ENCODE assay signal across 8 cellular contexts in the genomic region with DNA sequence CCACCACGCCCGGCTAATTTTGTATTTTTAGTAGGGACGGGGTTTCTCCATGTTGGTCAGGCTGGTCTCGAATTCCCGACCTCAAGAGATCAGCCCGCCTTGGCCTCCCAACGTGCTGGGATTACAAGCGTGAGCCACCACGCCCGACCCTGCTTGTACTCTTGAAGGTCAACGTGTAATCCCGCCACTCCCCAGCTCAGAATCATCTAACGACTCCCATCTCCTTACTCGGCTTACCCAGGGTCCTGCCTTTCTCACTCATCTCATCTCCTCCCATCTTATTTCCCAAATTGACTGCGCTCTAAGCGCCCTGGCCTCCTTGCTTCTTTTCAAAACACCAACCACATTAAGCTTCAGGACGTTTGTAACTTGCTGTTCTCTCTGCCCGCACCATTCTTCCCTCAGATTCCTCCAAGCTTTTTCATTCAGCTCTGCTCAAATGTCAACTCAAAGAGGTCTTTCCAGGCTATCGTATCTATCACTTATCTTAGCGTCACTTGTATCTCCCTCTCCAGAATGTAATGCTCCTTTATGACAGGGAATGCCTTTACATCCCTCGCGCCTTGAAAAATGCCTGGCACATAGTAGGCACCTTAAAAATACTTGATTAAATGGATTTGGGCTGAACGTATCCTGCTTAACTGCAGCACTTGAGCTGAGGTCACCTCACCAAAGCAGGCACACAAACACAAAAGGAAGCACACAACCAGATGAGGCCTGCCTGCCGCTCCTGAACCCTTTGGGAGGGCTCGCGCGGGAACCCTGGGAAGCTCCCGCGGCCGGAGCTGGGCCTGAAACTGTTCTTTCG. TPM values are rescaled to one million over a fixed set of nuclear protein-coding genes. Genes with fewer than 3 reads are reported as not detected.
DNase-seq lines count a peak whose midpoint lies in the region; ATAC-seq and TF ChIP-seq lines count a peak whose summit lies in the region.

No MANE protein-coding gene starts in this region.

- H3K36me3 Mint-ChIP-seq in T-helper 2 cell treated with Interferon-gamma antibody and Interleukin-4, amounts not matched to agents 5 μg/mL and 100 μg/mL, for 36 hours (ENCODE audit: low read depth), result peaks cover 17% of the 10 kb centered on the region
- H3K36me3 Mint-ChIP-seq in endothelial cell (ENCODE audit: low read depth, unreplicated experiment) (peaks cover 3% of the 10 kb centered on the region), nephron progenitor cell (ENCODE audit: low read depth) (peaks cover 11% of the 10 kb centered on the region)

- peak overlapping the region; percentile 99 for H3K27ac Mint-ChIP-seq in T-helper 2 cell treated with Interferon-gamma antibody and Interleukin-4, amounts not matched to agents 5 μg/mL and 100 μg/mL, for 36 hours
- H3K27ac Mint-ChIP-seq in endothelial cell (ENCODE audit: unreplicated experiment) (peak overlapping the region; percentile 99), nephron progenitor cell (peak overlapping the region; percentile 100)

- TF ChIP-seq CTCF in Peyer's patch (IDR thresholded peaks at IDR 0.05) (no peak), endothelial cell (IDR thresholded peaks at IDR 0.05; ENCODE audit: unreplicated experiment) (no peak), nephron progenitor cell (IDR thresholded peaks at IDR 0.05) (no peak)

- no peaks in the 10 kb centered on the region for H3K36me3 ChIP-seq in Peyer's patch

- H3K9me3 Mint-ChIP-seq in T-helper 2 cell treated with Interferon-gamma antibody and Interleukin-4, amounts not matched to agents 5 μg/mL and 100 μg/mL, for 36 hours, result peaks cover 3% of the 10 kb centered on the region
- H3K9me3 Mint-ChIP-seq in endothelial cell (ENCODE audit: unreplicated experiment) (no peaks in the 10 kb centered on the region), nephron progenitor cell (peaks cover 4% of the 10 kb centered on the region)

- ATAC-seq in HG03159 (IDR thresholded peaks at IDR 0.05; ENCODE audit: unreplicated experiment), result no peak

- H3K27ac ChIP-seq in Peyer's patch, result peak overlapping the region; percentile 96 to 99 (median 97)

- no peak for DNase-seq in T-helper 2 cell treated with Interferon-gamma antibody and Interleukin-4, amounts not matched to agents 5 μg/mL and 100 μg/mL, for 36 hours (ENCODE audit: low spot score)
- DNase-seq in T-helper 2 cell (no peak), Peyer's patch (peak in 1 of 3 donors; percentile 52), endothelial cell (ENCODE audit: low spot score) (no peak), nephron progenitor cell (no peak), HK-2 (ENCODE audit: unreplicated experiment) (no peak), A172 (ENCODE audit: low spot score) (no peak)

- no peaks in the 10 kb centered on the region for H3K9me3 ChIP-seq in Peyer's patch

- peak overlapping the region; percentile 97 for H3K4me3 Mint-ChIP-seq in T-helper 2 cell treated with Interferon-gamma antibody and Interleukin-4, amounts not matched to agents 5 μg/mL and 100 μg/mL, for 36 hours
- H3K4me3 Mint-ChIP-seq in endothelial cell (ENCODE audit: unreplicated experiment) (peak overlapping the region; percentile 95), nephron progenitor cell (peak overlapping the region; percentile 90)

- H3K27me3 Mint-ChIP-seq in T-helper 2 cell treated with Interferon-gamma antibody and Interleukin-4, amounts not matched to agents 5 μg/mL and 100 μg/mL, for 36 hours (ENCODE audit: low read depth), result peaks cover 16% of the 10 kb centered on the region
- H3K27me3 Mint-ChIP-seq in endothelial cell (ENCODE audit: unreplicated experiment) (peaks cover 7% of the 10 kb centered on the region), nephron progenitor cell (ENCODE audit: low read depth, poor library complexity) (peaks cover 5% of the 10 kb centered on the region)

- peak overlapping the region; percentile 81 to 96 (median 88) for H3K4me3 ChIP-seq in Peyer's patch

- TF ChIP-seq POLR2A in Peyer's patch (IDR thresholded peaks at IDR 0.05), result no peak

- H3K27me3 ChIP-seq in Peyer's patch, result no peaks in the 10 kb centered on the region

- peaks cover 0 to 24% (median 5%) of the 10 kb centered on the region in 4 donors for H3K4me1 ChIP-seq in Peyer's patch

- H3K4me1 Mint-ChIP-seq in T-helper 2 cell treated with Interferon-gamma antibody and Interleukin-4, amounts not matched to agents 5 μg/mL and 100 μg/mL, for 36 hours (ENCODE audit: low read depth), result peaks cover 16% of the 10 kb centered on the region
- H3K4me1 Mint-ChIP-seq in endothelial cell (ENCODE audit: unreplicated experiment), result peaks cover 13% of the 10 kb centered on the region
- H3K4me1 Mint-ChIP-seq in nephron progenitor cell, result peaks cover 37% of the 10 kb centered on the region

RNA-seq across cellular contexts. Expression of gene USP1, which starts 1.4 kb away (rescaled TPM):
- total RNA-seq in Peyer's patch (10 to 100 TPM; 13.8 to 23.9 (median 20.6) TPM), endothelial cell (ENCODE audit: unreplicated experiment) (20.0 TPM)
- total RNA-seq in A172 (2014; rRNA removed; shearing (Covaris generic)), result 70.8 and 81.9 TPM in 2 replicates
